ENCODE assay signal across 11 cellular contexts in the genomic region with DNA sequence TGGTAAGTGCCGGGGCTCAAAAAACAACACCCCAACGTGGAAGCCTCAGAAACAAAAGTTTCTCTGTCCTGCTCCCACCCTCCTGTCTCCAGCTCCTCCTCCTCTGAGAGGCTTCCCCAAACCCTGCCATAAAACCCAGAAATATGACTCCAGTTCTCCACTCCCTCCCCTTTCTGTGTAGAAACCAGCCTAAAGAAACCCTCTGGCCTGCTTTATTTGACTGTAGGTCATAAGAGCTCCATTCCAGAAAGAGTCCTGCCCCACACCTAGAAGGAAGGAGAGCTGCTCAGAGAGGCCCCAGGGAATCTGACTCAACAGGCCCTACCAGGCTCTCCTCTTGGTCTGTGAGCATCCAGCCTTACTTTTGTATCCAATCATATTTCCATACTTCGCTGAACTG. TPM values are rescaled to one million over a fixed set of nuclear protein-coding genes. Genes with fewer than 3 reads are reported as not detected.
A peak's percentile ranks its signal among the peaks of the same experiment; 100 is the strongest.
DNase-seq lines count a peak whose midpoint lies in the region; ATAC-seq, FAIRE-seq and TF ChIP-seq lines count a peak whose summit lies in the region.
"Had no signal": no experiment of that assay in that cellular context is flagged by ENCODE, and none has a peak within 500 bp of the region (broad histone marks: within the 10 kb centered on the region; RNA-seq: fewer than 3 reads in every experiment).

No MANE protein-coding gene starts in this region.

- no peak overlapping the region for H2AFZ ChIP-seq in astrocyte (ENCODE audit: low read depth, low read length)

- peak overlapping the region; percentile 48 for H3K27ac Mint-ChIP-seq in astrocyte (ENCODE audit: unreplicated experiment)
- peak overlapping the region; percentile 80 to 99 (median 91) for H3K27ac Mint-ChIP-seq in naive thymus-derived CD4-positive, alpha-beta T cell

- intact Hi-C loops in naive thymus-derived CD4-positive, alpha-beta T cell (cut with micrococcal nuclease) = no loop called here
- intact Hi-C loops in uterus (cut with DNase I; ENCODE audit: low total_unique reads) = no loop called here

- TF ChIP-seq POLR2A in uterus (IDR thresholded peaks at IDR 0.05) = no peak

- no peak overlapping the region for H3K4me2 ChIP-seq in astrocyte (ENCODE audit: low read length)

- H3K4me1 Mint-ChIP-seq in astrocyte (ENCODE audit: low read depth, unreplicated experiment) = peaks cover 30% of the 10 kb centered on the region
- H3K4me1 Mint-ChIP-seq in naive thymus-derived CD4-positive, alpha-beta T cell = peaks cover 63 to 91% (median 88%) of the 10 kb centered on the region in 7 donors

- H3K36me3 ChIP-seq in astrocyte (ENCODE audit: insufficient read depth, low read length) = no peaks in the 10 kb centered on the region
- H3K36me3 ChIP-seq in naive thymus-derived CD4-positive, alpha-beta T cell (ENCODE audit: control insufficient read depth in 2 of 3, insufficient read depth in 3 of 3, low read length in 3 of 3) = no peaks in the 10 kb centered on the region
- H3K36me3 ChIP-seq in uterus = no peaks in the 10 kb centered on the region

- no peaks in the 10 kb centered on the region for H3K79me2 ChIP-seq in astrocyte (ENCODE audit: insufficient read depth, low read length)

- CTCF ChIA-PET in naive thymus-derived CD4-positive, alpha-beta T cell (lab: Charles Lee) = interaction anchor here (1.1 to 1.5 kb wide), 2 partner anchors 8 to 18 kb away, joined by 3 to 8 read pairs; no protein-coding TSS in a partner anchor

- DNase-seq in AG09309 (ENCODE audit: low read depth) = peak; percentile 24
- DNase-seq in HL-60 (ENCODE audit: low read depth in 1 of 2, low spot score in 1 of 2) = no peak
- no peak for DNase-seq in astrocyte (ENCODE audit: low read depth)
- no peak for DNase-seq in naive thymus-derived CD4-positive, alpha-beta T cell
- DNase-seq in uterus = no peak
- DNase-seq: DMS153, NCI-H2107, nucleus accumbens had no signal

- ATAC-seq in naive thymus-derived CD4-positive, alpha-beta T cell = no peak
- no peak for ATAC-seq in HG03095 (IDR thresholded peaks at IDR 0.05; ENCODE audit: unreplicated experiment)
- ATAC-seq in HG03175 (IDR thresholded peaks at IDR 0.05; ENCODE audit: unreplicated experiment) = no peak
- no peak for ATAC-seq in HG03108 (IDR thresholded peaks at IDR 0.05; ENCODE audit: unreplicated experiment)

- no peaks in the 10 kb centered on the region for H3K27me3 Mint-ChIP-seq in astrocyte (ENCODE audit: low read depth, unreplicated experiment)
- no peaks in the 10 kb centered on the region for H3K27me3 Mint-ChIP-seq in naive thymus-derived CD4-positive, alpha-beta T cell

- TF ChIP-seq CTCF in AG09309 (IDR thresholded peaks at IDR 0.05; ENCODE audit: control insufficient read depth, insufficient read depth, low read depth, low read length, missing control alignments) (no peak), HL-60 (IDR thresholded peaks at IDR 0.05; ENCODE audit: insufficient read depth, low read length) (no peak), astrocyte (IDR thresholded peaks at IDR 0.05; ENCODE audit: insufficient read depth, low read depth, low read length) (no peak), uterus (IDR thresholded peaks at IDR 0.05) (no peak)

- peaks cover 8% of the 10 kb centered on the region for H4K20me1 ChIP-seq in astrocyte (ENCODE audit: insufficient read depth, low read length)

- H3K27me3 ChIP-seq in HL-60 (ENCODE audit: insufficient read depth, poor library complexity, severe bottlenecking) (no peaks in the 10 kb centered on the region), astrocyte (ENCODE audit: insufficient read depth, low read length) (no peaks in the 10 kb centered on the region), uterus (no peaks in the 10 kb centered on the region)
- no peaks in the 10 kb centered on the region for H3K27me3 ChIP-seq in naive thymus-derived CD4-positive, alpha-beta T cell (ENCODE audit: control insufficient read depth in 2 of 2, insufficient read depth in 2 of 2, low read length in 2 of 2)

- FAIRE-seq in astrocyte (lab: Jason Lieb, UNC) = no peak

- H3K27ac ChIP-seq in HL-60 (replicated peaks) (peak overlapping the region; percentile 88), astrocyte (ENCODE audit: low read depth, low read length) (no peak overlapping the region), uterus (no peak overlapping the region)
- no peak overlapping the region for H3K27ac ChIP-seq in naive thymus-derived CD4-positive, alpha-beta T cell (ENCODE audit: low read depth, low read length)

- H3K4me3 Mint-ChIP-seq in astrocyte (ENCODE audit: unreplicated experiment) = no peak overlapping the region
- H3K4me3 Mint-ChIP-seq in naive thymus-derived CD4-positive, alpha-beta T cell = peak overlapping the region in 6 of 10 donors; percentile 28 to 73 (median 56)

- H3K9ac ChIP-seq in astrocyte (ENCODE audit: low read length) = no peak overlapping the region

- H3K4me3 ChIP-seq in AG09309 (ENCODE audit: control insufficient read depth, low read depth, low read length) (no peak overlapping the region), HL-60 (replicated peaks; ENCODE audit: insufficient read depth, low read length) (no peak overlapping the region), astrocyte (ENCODE audit: insufficient read depth, low read depth, low read length) (no peak overlapping the region), uterus (no peak overlapping the region)
- no peak overlapping the region for H3K4me3 ChIP-seq in naive thymus-derived CD4-positive, alpha-beta T cell (ENCODE audit: low read length)

- H3K4me1 ChIP-seq in astrocyte (ENCODE audit: insufficient read depth, low read length) = peaks cover 21% of the 10 kb centered on the region
- H3K4me1 ChIP-seq in naive thymus-derived CD4-positive, alpha-beta T cell (ENCODE audit: control insufficient read depth in 2 of 2, insufficient read depth in 2 of 2, low read length in 2 of 2) = peaks cover 88 to 93% of the 10 kb centered on the region in 2 donors
- no peaks in the 10 kb centered on the region for H3K4me1 ChIP-seq in uterus

- H3K9me3 Mint-ChIP-seq in astrocyte (ENCODE audit: unreplicated experiment) = no peaks in the 10 kb centered on the region
- H3K9me3 Mint-ChIP-seq in naive thymus-derived CD4-positive, alpha-beta T cell = peaks cover 0 to 2% (median 0%) of the 10 kb centered on the region in 11 donors

- POLR2A ChIA-PET in naive thymus-derived CD4-positive, alpha-beta T cell (lab: Charles Lee) = interaction anchor here (0.5 to 19.4 kb wide), 5 partner anchors 12 to 375 kb away, joined by 3 to 552 read pairs (median 5); partner anchors contain the start of genes BLOC1S4, GRPEL1 and MRFAP1L1

- H3K9me3 ChIP-seq in astrocyte (ENCODE audit: insufficient read depth, low read depth, low read length) (no peaks in the 10 kb centered on the region), uterus (no peaks in the 10 kb centered on the region)
- H3K9me3 ChIP-seq in naive thymus-derived CD4-positive, alpha-beta T cell (ENCODE audit: control insufficient read depth in 2 of 3, low read length in 3 of 3) = no peaks in the 10 kb centered on the region

- peaks cover 5% of the 10 kb centered on the region for H3K36me3 Mint-ChIP-seq in astrocyte (ENCODE audit: low read depth, unreplicated experiment)
- peaks cover 0 to 19% (median 0%) of the 10 kb centered on the region in 5 donors for H3K36me3 Mint-ChIP-seq in naive thymus-derived CD4-positive, alpha-beta T cell

RNA-seq across cellular contexts. Expression of gene S100P, which starts 0.9 kb away (rescaled TPM):
- total RNA-seq in astrocyte (not detected in 2 replicates), uterus (1 to 10 TPM in 1 of 4 donors, under 1 TPM in 1, not detected in 2; 0.26 to 1.3 TPM)
- 10 to 100 TPM in 2 of 5 experiments, 1 to 10 TPM in 1, under 1 TPM in 1, not detected in 1; 0.65 to 15.7 (median 8.0) TPM for total RNA-seq in naive thymus-derived CD4-positive, alpha-beta T cell
- not detected for polyA plus RNA-seq in naive thymus-derived CD4-positive, alpha-beta T cell

RNA-seq across cellular contexts. Expression of gene MRFAP1L1, which starts 16.9 kb away (rescaled TPM):
- 33.2 and 36.8 TPM in 2 replicates for total RNA-seq in astrocyte
- 100 to 1,000 TPM in 2 of 5 experiments, 10 to 100 TPM in 3; 24.8 to 124 (median 73.6) TPM for total RNA-seq in naive thymus-derived CD4-positive, alpha-beta T cell
- polyA plus RNA-seq in naive thymus-derived CD4-positive, alpha-beta T cell = 100 to 1,000 TPM; 116 to 160 TPM
- total RNA-seq in uterus = 10 to 100 TPM; 56.9 to 99.9 (median 71.7) TPM

RNA-seq across cellular contexts. Expression of gene BLOC1S4, which starts 23.2 kb away (rescaled TPM):
- total RNA-seq in astrocyte = 20.9 and 21.2 TPM in 2 replicates
- total RNA-seq in naive thymus-derived CD4-positive, alpha-beta T cell = 10 to 100 TPM; 18.7 to 45.9 (median 25.0) TPM
- polyA plus RNA-seq in naive thymus-derived CD4-positive, alpha-beta T cell = 10 to 100 TPM; 69.6 to 80.3 TPM
- 10 to 100 TPM in 2 of 4 donors, 1 to 10 TPM in 2; 8.5 to 26.6 (median 11.7) TPM for total RNA-seq in uterus

RNA-seq across cellular contexts. Expression of gene MRFAP1, which starts 52.3 kb away (rescaled TPM):
- total RNA-seq in astrocyte = 258 and 278 TPM in 2 replicates
- total RNA-seq in naive thymus-derived CD4-positive, alpha-beta T cell = 100 to 1,000 TPM; 120 to 187 (median 139) TPM
- polyA plus RNA-seq in naive thymus-derived CD4-positive, alpha-beta T cell = 100 to 1,000 TPM; 180 to 199 TPM
- 100 to 1,000 TPM in 3 of 4 donors, 10 to 100 TPM in 1; 29.2 to 263 (median 174) TPM for total RNA-seq in uterus
